In the genomic region with DNA sequence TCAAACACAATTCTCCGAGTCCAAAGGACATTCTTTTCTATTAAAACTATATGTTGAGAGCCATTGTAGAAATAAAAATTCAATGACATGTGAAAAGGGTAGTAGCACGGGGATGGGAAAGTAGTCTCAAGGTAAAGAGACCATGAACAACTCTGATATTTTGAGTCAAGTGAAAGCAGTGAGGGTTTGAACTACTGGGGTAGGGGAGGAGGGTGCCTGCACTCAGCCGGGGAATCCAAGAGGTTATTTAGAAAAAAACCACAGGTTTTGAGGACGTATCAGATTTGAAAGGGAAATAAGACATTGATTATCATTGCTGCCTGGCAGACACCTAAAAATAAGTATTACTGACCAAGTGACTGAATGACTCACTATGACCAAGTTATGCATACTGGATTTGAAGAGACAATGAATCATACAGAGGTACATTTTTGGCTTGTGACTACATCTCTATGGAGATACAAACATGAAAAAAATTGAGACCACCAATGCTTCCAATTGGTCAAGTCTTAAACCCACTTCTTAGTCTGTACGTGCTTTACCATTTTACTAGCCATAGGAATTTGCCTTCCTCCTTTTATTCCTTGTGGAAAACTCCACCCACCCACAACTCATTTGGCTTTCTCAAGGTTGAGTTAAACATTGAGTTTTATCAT, we compare ENCODE assay signal across 13 cellular contexts. TPM values are rescaled to one million over a fixed set of nuclear protein-coding genes. Genes with fewer than 3 reads are reported as not detected.
A peak's percentile ranks its signal among the peaks of the same experiment; 100 is the strongest.
DNase-seq lines count a peak whose midpoint lies in the region; ATAC-seq, FAIRE-seq and TF ChIP-seq lines count a peak whose summit lies in the region.
"Had no signal": no experiment of that assay in that cellular context is flagged by ENCODE, and none has a peak within 500 bp of the region (broad histone marks: within the 10 kb centered on the region; RNA-seq: fewer than 3 reads in every experiment).

No MANE protein-coding gene starts in this region.

- in situ Hi-C loops in KBM-7 (cut with MboI; ENCODE audit: low pct_unique_long_range_greater_than_20kb, low sequenced_read_pairs) = no loop called here

- H3K36me3 ChIP-seq in ACC112 (ENCODE audit: insufficient read depth, low read length) = no peaks in the 10 kb centered on the region
- no peaks in the 10 kb centered on the region for H3K36me3 ChIP-seq in bronchial epithelial cell (ENCODE audit: control insufficient read depth, insufficient read depth, low read length)
- H3K36me3 ChIP-seq: BLaER1, upper lobe of right lung had no signal

- H3K4me1 ChIP-seq in ACC112 (ENCODE audit: control insufficient read depth, insufficient read depth, low read length, unreplicated experiment) = peaks cover 14% of the 10 kb centered on the region
- H3K4me1 ChIP-seq: upper lobe of right lung had no signal

- H2AFZ ChIP-seq in ACC112 (ENCODE audit: low read length, unreplicated experiment) = no peak overlapping the region

- ATAC-seq in GM19452 (IDR thresholded peaks at IDR 0.05; ENCODE audit: unreplicated experiment) (peak; percentile 57), HG03439 (IDR thresholded peaks at IDR 0.05; ENCODE audit: unreplicated experiment) (peak; percentile 68), HG03457 (IDR thresholded peaks at IDR 0.05; ENCODE audit: unreplicated experiment) (no peak)
- ATAC-seq: upper lobe of right lung had no signal

- H3K79me2 ChIP-seq in ACC112 (ENCODE audit: control insufficient read depth, insufficient read depth, low read length, unreplicated experiment) = no peaks in the 10 kb centered on the region

- H3K27me3 ChIP-seq in ACC112 (ENCODE audit: insufficient read depth, low read length) = no peaks in the 10 kb centered on the region
- H3K27me3 ChIP-seq in bronchial epithelial cell (ENCODE audit: control insufficient read depth, insufficient read depth, low read length) = no peaks in the 10 kb centered on the region
- H3K27me3 ChIP-seq: BLaER1, upper lobe of right lung had no signal

- H3K4me3 ChIP-seq in ACC112 (ENCODE audit: low read depth, low read length) (no peak overlapping the region), bronchial epithelial cell (ENCODE audit: low read depth, low read length) (no peak overlapping the region)
- H3K4me3 ChIP-seq: BLaER1, upper lobe of right lung had no signal

- no peak for FAIRE-seq in bronchial epithelial cell (lab: Jason Lieb, UNC)
- FAIRE-seq: endometrium had no signal

- DNase-seq in bronchial epithelial cell (ENCODE audit: low read depth) (peak; percentile 92), KBM-7 (no peak), LoVo (ENCODE audit: low spot score) (no peak)
- no peak for DNase-seq in stimulated activated CD8-positive, alpha-beta memory T cell treated with anti-CD3 and anti-CD28 coated beads, Interleukin-4, amount 100 ng/mL, for 48 hours
- DNase-seq: activated T-cell treated with anti-CD3 and anti-CD28 coated beads, Interleukin-2, amount 50 U/mL, for 24 hours; upper lobe of right lung had no signal

- peak overlapping the region; percentile 55 for H3K27ac ChIP-seq in ACC112 (ENCODE audit: low read depth, low read length)
- H3K27ac ChIP-seq: BLaER1, upper lobe of right lung had no signal

- TF ChIP-seq CTCF in bronchial epithelial cell (IDR thresholded peaks at IDR 0.05; ENCODE audit: insufficient read depth, low read length, severe bottlenecking) = no peak

RNA-seq across cellular contexts. Expression of gene OR52H1, which starts 2.2 kb away (rescaled TPM):
- 0.38 TPM in 1 of 2 replicates, not detected in the other for total RNA-seq in bronchial epithelial cell

RNA-seq across cellular contexts. Expression of gene OR52B6, which starts 30.1 kb away (rescaled TPM):
- not detected in 2 replicates for total RNA-seq in bronchial epithelial cell
- total RNA-seq: mononuclear cell, upper lobe of right lung had no signal

RNA-seq across cellular contexts. Expression of gene UBQLNL, which starts 34.1 kb away (rescaled TPM):
- total RNA-seq in bronchial epithelial cell = under 0.01 TPM in 1 of 2 replicates, not detected in the other

RNA-seq across cellular contexts. Expression of gene UBQLN3, which starts 40.8 kb away (rescaled TPM):
- total RNA-seq in bronchial epithelial cell = 0.13 TPM in 1 of 2 replicates, not detected in the other

RNA-seq across cellular contexts. Expression of gene TRIM6, which starts 45.9 kb away (rescaled TPM):
- 1.8 and 3.2 TPM in 2 replicates for total RNA-seq in bronchial epithelial cell
